15 cellular contexts compared by ENCODE assay signal in genomic region chr14:82999802-83000201, GRCh38.
DNase-seq lines count a peak whose midpoint lies in the region; TF ChIP-seq lines count a peak whose summit lies in the region.
"Had no signal": no experiment of that assay in that cellular context is flagged by ENCODE, and none has a peak within 500 bp of the region (broad histone marks: within the 10 kb centered on the region; RNA-seq: fewer than 3 reads in every experiment).

No MANE protein-coding gene starts in this region.

- BruUV-seq in A673 (replicated peaks; lab: Mats Ljungman, UMichigan), result no TSS peak

- peak; percentile 69 for TF ChIP-seq CTCF in A673 (conservative IDR thresholded peaks at IDR 0.05; ENCODE audit: low read depth, low read length)
- TF ChIP-seq CTCF in GM12874 (IDR thresholded peaks at IDR 0.05; ENCODE audit: insufficient read depth, low read depth, low read length), result peak; percentile 25; the same call in 1 of the 2 replicates
- peak; percentile 47 for TF ChIP-seq CTCF in OCI-LY3 (IDR thresholded peaks at IDR 0.05; ENCODE audit: low read depth, low read length)
- peak; percentile 19 for TF ChIP-seq CTCF in fibroblast of villous mesenchyme (IDR thresholded peaks at IDR 0.05; ENCODE audit: insufficient read depth, low read depth, low read length)
- TF ChIP-seq CTCF in nephron progenitor cell (IDR thresholded peaks at IDR 0.05), result no peak

- H4K20me1 ChIP-seq in OCI-LY3 (ENCODE audit: insufficient read depth, low read length), result no peaks in the 10 kb centered on the region

- no peak overlapping the region for H2AFZ ChIP-seq in OCI-LY3 (ENCODE audit: low read depth, low read length)

- no peaks in the 10 kb centered on the region for H3K4me1 ChIP-seq in A673 (ENCODE audit: insufficient read depth, low read length, poor library complexity, severe bottlenecking)
- H3K4me1 ChIP-seq in OCI-LY3 (ENCODE audit: low read length), result no peaks in the 10 kb centered on the region
- H3K4me1 ChIP-seq: gastrocnemius medialis had no signal

- no peaks in the 10 kb centered on the region for H3K79me2 ChIP-seq in OCI-LY3 (ENCODE audit: low read length)

- no peak overlapping the region for H3K4me2 ChIP-seq in OCI-LY3 (ENCODE audit: low read length)

- H3K36me3 ChIP-seq in A673 (ENCODE audit: insufficient read depth, low read length, poor library complexity, severe bottlenecking) (no peaks in the 10 kb centered on the region), OCI-LY3 (replicated peaks; ENCODE audit: low read depth, low read length) (no peaks in the 10 kb centered on the region)
- H3K36me3 ChIP-seq: gastrocnemius medialis, thoracic aorta had no signal

- CTCF ChIA-PET in A673 (lab: Charles Lee), result no interaction called here

- H3K4me3 ChIP-seq in A673 (ENCODE audit: low read depth, low read length, poor library complexity, severe bottlenecking) (no peak overlapping the region), OCI-LY3 (ENCODE audit: low read length) (no peak overlapping the region), fibroblast of villous mesenchyme (ENCODE audit: low read depth, low read length) (no peak overlapping the region)
- H3K4me3 ChIP-seq: gastrocnemius medialis, lung, SK-N-MC, thoracic aorta had no signal

- peak; percentile 55 for DNase-seq in A673 (ENCODE audit: low spot score)
- DNase-seq in fibroblast of villous mesenchyme (ENCODE audit: low read depth), result no peak
- no peak for DNase-seq in DMS153 (lab: John Stamatoyannopoulos, UW)
- DNase-seq in NCI-H187 (lab: John Stamatoyannopoulos, UW), result no peak
- DNase-seq in nephron progenitor cell, result no peak
- DNase-seq in dermis blood vessel endothelial cell, result no peak
- DNase-seq: activated CD4-positive, alpha-beta T cell treated with anti-CD3 and anti-CD28 coated beads for 1 hour; CD4-positive, CD25-positive, alpha-beta regulatory T cell; gastrocnemius medialis; NCI-H2107 had no signal

- H3K4me1 Mint-ChIP-seq in nephron progenitor cell, result no peaks in the 10 kb centered on the region
- H3K4me1 Mint-ChIP-seq: CD4-positive, CD25-positive, alpha-beta regulatory T cell had no signal

- no peak overlapping the region for H3K27ac Mint-ChIP-seq in nephron progenitor cell

- H3K4me3 Mint-ChIP-seq in nephron progenitor cell, result no peak overlapping the region
- H3K4me3 Mint-ChIP-seq: CD4-positive, CD25-positive, alpha-beta regulatory T cell had no signal

- POLR2A ChIA-PET in A673 (lab: Charles Lee; ENCODE audit: low non-redundant PET), result no interaction called here

- H3K27me3 ChIP-seq in A673 (replicated peaks; ENCODE audit: insufficient read depth, low read depth, low read length, poor library complexity) (no peaks in the 10 kb centered on the region), OCI-LY3 (ENCODE audit: low read depth, low read length) (no peaks in the 10 kb centered on the region)
- H3K27me3 ChIP-seq: gastrocnemius medialis had no signal

- H3K9me3 ChIP-seq in A673 (ENCODE audit: low read depth, low read length, poor library complexity, severe bottlenecking) (no peaks in the 10 kb centered on the region), OCI-LY3 (ENCODE audit: insufficient read depth, low read length) (no peaks in the 10 kb centered on the region)
- H3K9me3 ChIP-seq: gastrocnemius medialis, thoracic aorta had no signal

- no peaks in the 10 kb centered on the region for H3K27me3 Mint-ChIP-seq in nephron progenitor cell (ENCODE audit: low read depth, poor library complexity)
- H3K27me3 Mint-ChIP-seq: CD4-positive, CD25-positive, alpha-beta regulatory T cell had no signal

- no peaks in the 10 kb centered on the region for H3K36me3 Mint-ChIP-seq in nephron progenitor cell (ENCODE audit: low read depth)
- H3K36me3 Mint-ChIP-seq: CD4-positive, CD25-positive, alpha-beta regulatory T cell had no signal

- no peak overlapping the region for H3K9ac ChIP-seq in OCI-LY3 (ENCODE audit: low read length)

- no peaks in the 10 kb centered on the region for H3K9me3 Mint-ChIP-seq in nephron progenitor cell

- intact Hi-C loops in A673 (cut with micrococcal nuclease; ENCODE audit: unreplicated experiment), result loop anchor here (10.0 kb wide), 1 partner anchor 465 kb away; no protein-coding TSS in a partner anchor

- H3K27ac ChIP-seq in A673 (ENCODE audit: low read depth, low read length, poor library complexity, severe bottlenecking) (no peak overlapping the region), OCI-LY3 (ENCODE audit: low read length) (no peak overlapping the region)
- H3K27ac ChIP-seq: gastrocnemius medialis, SK-N-MC, thoracic aorta had no signal
